8 cellular contexts compared by ENCODE assay signal in the genomic region with DNA sequence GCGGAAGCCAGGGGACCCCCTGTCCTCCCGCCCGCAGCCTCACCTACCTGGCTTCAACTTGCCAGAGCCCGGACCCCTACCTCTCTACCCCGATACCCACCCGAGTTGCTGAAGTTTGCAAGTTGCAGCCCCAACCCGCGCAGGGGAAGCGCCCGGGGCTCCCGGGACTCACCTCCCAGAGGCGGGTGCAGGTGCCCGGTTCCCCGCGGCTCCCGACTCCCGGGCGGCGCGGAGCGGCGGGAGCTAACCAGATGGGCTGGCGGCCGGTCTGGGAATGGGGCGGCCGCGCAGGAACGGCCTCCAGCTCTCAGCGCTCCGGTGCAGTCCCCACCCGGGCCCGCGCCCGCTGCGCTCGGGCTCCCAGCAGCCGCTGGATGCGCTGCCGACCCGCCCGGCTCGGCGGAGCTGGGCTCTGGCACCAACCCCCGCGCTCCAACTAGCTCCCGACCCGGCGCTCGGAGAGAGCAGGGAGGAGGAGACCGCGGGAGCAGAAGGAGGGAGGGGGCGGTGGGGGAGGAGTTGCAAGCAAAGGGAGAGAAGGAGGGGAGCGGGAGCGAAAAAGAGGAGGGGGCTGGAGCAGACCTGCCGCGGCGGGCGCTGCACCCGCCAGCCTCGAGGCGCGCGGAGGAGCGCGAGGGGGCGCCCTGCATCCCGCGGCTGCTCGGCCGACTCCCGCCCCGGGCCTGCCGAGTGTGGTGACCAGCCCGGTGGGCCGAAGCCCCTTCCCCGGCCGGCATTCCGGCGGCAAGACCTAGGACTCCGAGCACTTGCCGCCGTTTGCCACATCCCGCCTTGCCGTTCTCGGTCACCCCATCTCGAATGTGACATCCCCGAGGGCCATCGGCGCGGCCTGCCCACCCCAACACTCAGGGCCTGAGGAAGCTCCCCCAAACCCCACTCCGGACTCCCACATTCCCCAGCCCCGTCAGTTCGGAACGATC. TPM values are rescaled to one million over a fixed set of nuclear protein-coding genes. Genes with fewer than 3 reads are reported as not detected.
DNase-seq lines count a peak whose midpoint lies in the region; ATAC-seq and TF ChIP-seq lines count a peak whose summit lies in the region.

A gene with protein sequence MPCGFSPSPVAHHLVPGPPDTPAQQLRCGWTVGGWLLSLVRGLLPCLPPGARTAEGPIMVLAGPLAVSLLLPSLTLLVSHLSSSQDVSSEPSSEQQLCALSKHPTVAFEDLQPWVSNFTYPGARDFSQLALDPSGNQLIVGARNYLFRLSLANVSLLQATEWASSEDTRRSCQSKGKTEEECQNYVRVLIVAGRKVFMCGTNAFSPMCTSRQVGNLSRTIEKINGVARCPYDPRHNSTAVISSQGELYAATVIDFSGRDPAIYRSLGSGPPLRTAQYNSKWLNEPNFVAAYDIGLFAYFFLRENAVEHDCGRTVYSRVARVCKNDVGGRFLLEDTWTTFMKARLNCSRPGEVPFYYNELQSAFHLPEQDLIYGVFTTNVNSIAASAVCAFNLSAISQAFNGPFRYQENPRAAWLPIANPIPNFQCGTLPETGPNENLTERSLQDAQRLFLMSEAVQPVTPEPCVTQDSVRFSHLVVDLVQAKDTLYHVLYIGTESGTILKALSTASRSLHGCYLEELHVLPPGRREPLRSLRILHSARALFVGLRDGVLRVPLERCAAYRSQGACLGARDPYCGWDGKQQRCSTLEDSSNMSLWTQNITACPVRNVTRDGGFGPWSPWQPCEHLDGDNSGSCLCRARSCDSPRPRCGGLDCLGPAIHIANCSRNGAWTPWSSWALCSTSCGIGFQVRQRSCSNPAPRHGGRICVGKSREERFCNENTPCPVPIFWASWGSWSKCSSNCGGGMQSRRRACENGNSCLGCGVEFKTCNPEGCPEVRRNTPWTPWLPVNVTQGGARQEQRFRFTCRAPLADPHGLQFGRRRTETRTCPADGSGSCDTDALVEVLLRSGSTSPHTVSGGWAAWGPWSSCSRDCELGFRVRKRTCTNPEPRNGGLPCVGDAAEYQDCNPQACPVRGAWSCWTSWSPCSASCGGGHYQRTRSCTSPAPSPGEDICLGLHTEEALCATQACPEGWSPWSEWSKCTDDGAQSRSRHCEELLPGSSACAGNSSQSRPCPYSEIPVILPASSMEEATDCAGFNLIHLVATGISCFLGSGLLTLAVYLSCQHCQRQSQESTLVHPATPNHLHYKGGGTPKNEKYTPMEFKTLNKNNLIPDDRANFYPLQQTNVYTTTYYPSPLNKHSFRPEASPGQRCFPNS (minus strand): TSS at position 472 of the 941 bp plus-strand sequence. CDS start 66,500 bp downstream, outside the sequence.

- H3K9ac ChIP-seq in HUES6 (ENCODE audit: low read length), result peak within 1 kb of the TSS; percentile 51
- peak within 1 kb of the TSS; percentile 65 for H3K9ac ChIP-seq in muscle layer of colon (ENCODE audit: low read length)

- H3K36me3 ChIP-seq in HUES6 (ENCODE audit: control insufficient read depth, insufficient read depth, low read length) (no peaks in the 10 kb centered on the region), muscle layer of colon (ENCODE audit: insufficient read depth, low read length) (no peaks in the 10 kb centered on the region)

- H3K36me3 Mint-ChIP-seq in Calu3 (ENCODE audit: insufficient read depth, unreplicated experiment), result no peaks in the 10 kb centered on the region
- H3K36me3 Mint-ChIP-seq in activated B cell treated with CpG ODN at 0.5 μM for 24 hours (ENCODE audit: low read depth), result no peaks in the 10 kb centered on the region

- H3K4me1 ChIP-seq in HUES6 (ENCODE audit: control insufficient read depth, insufficient read depth, low read length), result peaks cover 29% of the 10 kb centered on the region
- peaks cover 15% of the 10 kb centered on the region for H3K4me1 ChIP-seq in muscle layer of colon (ENCODE audit: insufficient read depth, low read length)

- POLR2A ChIA-PET in activated B cell treated with CpG ODN at 0.5 μM for 24 hours (lab: Charles Lee), result interaction anchor here (0.6 kb wide), 1 partner anchor 637 kb away, joined by 5 read pairs; no protein-coding TSS in a partner anchor

- intact Hi-C loops in Calu3 (cut with micrococcal nuclease; ENCODE audit: unreplicated experiment), result loop anchor here (1.0 to 5.0 kb wide), 3 partner anchors 84 to 272 kb away; no protein-coding TSS in a partner anchor
- intact Hi-C loops in activated B cell treated with CpG ODN at 0.5 μM for 24 hours (cut with micrococcal nuclease), result loop anchor here (1.0 to 5.0 kb wide), 9 partner anchors 84 to 1481 kb away; no protein-coding TSS in a partner anchor

- H3K4me1 Mint-ChIP-seq in Calu3 (ENCODE audit: low read depth, unreplicated experiment) (peaks cover 9% of the 10 kb centered on the region), activated B cell treated with CpG ODN at 0.5 μM for 24 hours (peaks cover 19% of the 10 kb centered on the region)

- TF ChIP-seq CTCF in Calu3 (IDR thresholded peaks at IDR 0.05; ENCODE audit: unreplicated experiment) (peak; percentile 48), activated B cell treated with CpG ODN at 0.5 μM for 24 hours (IDR thresholded peaks at IDR 0.05) (no peak), epithelial cell of proximal tubule (conservative IDR thresholded peaks at IDR 0.05; ENCODE audit: low read depth, low read length) (peak; percentile 31)

- H3K9me3 Mint-ChIP-seq in Calu3 (ENCODE audit: low read depth, unreplicated experiment), result no peaks in the 10 kb centered on the region
- H3K9me3 Mint-ChIP-seq in activated B cell treated with CpG ODN at 0.5 μM for 24 hours, result no peaks in the 10 kb centered on the region

- H3K27me3 Mint-ChIP-seq in Calu3 (ENCODE audit: unreplicated experiment) (peaks cover 47% of the 10 kb centered on the region), activated B cell treated with CpG ODN at 0.5 μM for 24 hours (peaks cover 34% of the 10 kb centered on the region)

- ATAC-seq in activated B cell treated with CpG ODN at 0.5 μM for 24 hours (ENCODE audit: low read depth), result peak; percentile 55
- no peak for ATAC-seq in GM18868 (IDR thresholded peaks at IDR 0.05; ENCODE audit: unreplicated experiment)

- H3K9me3 ChIP-seq in HUES6 (ENCODE audit: control insufficient read depth, insufficient read depth, low read depth, low read length), result no peaks in the 10 kb centered on the region
- H3K9me3 ChIP-seq in muscle layer of colon (ENCODE audit: low read length), result no peaks in the 10 kb centered on the region

- no peak within 1 kb of the TSS for H3K27ac Mint-ChIP-seq in Calu3 (ENCODE audit: unreplicated experiment)
- H3K27ac Mint-ChIP-seq in activated B cell treated with CpG ODN at 0.5 μM for 24 hours, result no peak within 1 kb of the TSS

- H3K4me3 Mint-ChIP-seq in Calu3 (ENCODE audit: low read depth, unreplicated experiment) (peak within 1 kb of the TSS; percentile 69), activated B cell treated with CpG ODN at 0.5 μM for 24 hours (peak within 1 kb of the TSS; percentile 84)

- peaks cover 84% of the 10 kb centered on the region for H3K27me3 ChIP-seq in HUES6 (ENCODE audit: control insufficient read depth, insufficient read depth, low read length)
- H3K27me3 ChIP-seq in muscle layer of colon (ENCODE audit: control insufficient read depth in 1 of 2, insufficient read depth in 2 of 2, low read length in 2 of 2), result peaks cover 27 to 48% of the 10 kb centered on the region in 2 donors

- BruUV-seq in Calu3 (replicated peaks; lab: Mats Ljungman, UMichigan), result no TSS peak

- CTCF ChIA-PET in Calu3 (lab: Charles Lee), result interaction anchor here (0.6 to 2.3 kb wide), 11 partner anchors 10 to 590 kb away, joined by 3 to 9 read pairs (median 4); no protein-coding TSS in a partner anchor
- CTCF ChIA-PET in activated B cell treated with CpG ODN at 0.5 μM for 24 hours (lab: Charles Lee), result interaction anchor here (0.9 to 4.2 kb wide), 20 partner anchors 9 to 1483 kb away, joined by 3 to 41 read pairs (median 4); a partner anchor contains a TSS

- DNase-seq in Calu3 (peak; percentile 43), activated B cell treated with CpG ODN at 0.5 μM for 24 hours (peak; percentile 49), epithelial cell of proximal tubule (ENCODE audit: low read depth) (no peak), ureter (ENCODE audit: low spot score) (peak; percentile 45), HPDE6-E6E7 (ENCODE audit: extremely low spot score) (no peak)

- H3K27ac ChIP-seq in HUES6 (ENCODE audit: low read depth, low read length), result no peak within 1 kb of the TSS
- H3K27ac ChIP-seq in muscle layer of colon (ENCODE audit: low read depth, low read length), result no peak within 1 kb of the TSS

- H3K4me3 ChIP-seq in HUES6 (ENCODE audit: low read depth, low read length), result peak within 1 kb of the TSS; percentile 86
- H3K4me3 ChIP-seq in epithelial cell of proximal tubule (ENCODE audit: low read depth, low read length), result peak within 1 kb of the TSS; percentile 42
- H3K4me3 ChIP-seq in muscle layer of colon (ENCODE audit: low read depth in 1 of 2, low read length in 2 of 2), result peak within 1 kb of the TSS; percentile 63 to 70

RNA-seq across cellular contexts. Expression of the gene that starts here (rescaled TPM):
- not detected in 2 replicates for total RNA-seq in Calu3 (2022)
- total RNA-seq in activated B cell treated with CpG ODN at 0.5 μM for 24 hours, result 1.0 and 1.6 TPM in 2 replicates
- not detected in 2 replicates for total RNA-seq in epithelial cell of proximal tubule
- 2.3 TPM for total RNA-seq in ureter

Comparison
In these comparisons a context has a peak if more than half of its experiments do, and no peak if none do; other contexts are left out.
1. Peak in DNase-seq in Calu3; RNA of the gene not detected or under 1 TPM.
2. DNase-seq: peak in activated B cell treated with CpG ODN at 0.5 μM for 24 hours (single experiment) and ureter (single experiment); none in epithelial cell of proximal tubule (single experiment) and HPDE6-E6E7 (single experiment).
3. Peak in every context shown above with its lines, with median percentiles within 50 percentile points of each other: H3K4me3 ChIP-seq.